ENCODE assay signal across 9 cellular contexts in the genomic region with DNA sequence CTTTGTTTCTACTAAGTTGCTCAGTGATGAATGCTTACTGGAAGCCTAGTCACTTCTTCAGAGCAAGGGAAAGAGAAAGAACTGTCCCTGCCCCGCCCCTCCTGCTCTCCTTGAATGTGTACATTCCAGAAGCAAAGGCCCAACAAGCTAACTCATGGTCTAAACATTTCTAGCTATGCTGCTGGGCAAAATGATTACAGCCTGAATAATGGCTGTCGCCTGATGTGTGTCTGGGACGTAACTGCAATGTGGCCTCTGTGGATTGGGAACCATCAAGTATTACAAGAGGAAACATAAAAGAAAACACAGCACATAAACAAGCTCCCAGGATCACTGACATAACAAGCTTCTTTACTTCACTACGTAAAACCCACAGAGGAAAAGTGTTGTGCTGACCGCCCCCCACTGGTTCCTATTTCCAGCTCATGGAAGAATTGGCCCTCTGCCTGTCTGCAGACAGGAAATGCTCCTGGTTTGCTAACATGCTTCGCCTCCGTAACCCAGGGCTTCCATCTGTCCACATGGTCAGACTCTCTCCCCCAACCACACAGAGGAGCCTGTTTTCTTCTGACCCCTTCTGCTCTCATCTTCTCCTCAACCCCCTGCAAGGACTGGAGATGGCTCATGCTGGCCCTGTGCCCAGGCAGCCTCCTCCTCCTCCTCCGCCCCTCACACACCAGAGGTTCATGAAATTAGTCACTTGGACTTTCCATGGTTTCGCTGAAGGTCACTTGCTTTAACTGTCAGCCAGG.
DNase-seq lines count a peak whose midpoint lies in the region; ATAC-seq and TF ChIP-seq lines count a peak whose summit lies in the region.
"Had no signal": no experiment of that assay in that cellular context is flagged by ENCODE, and none has a peak within 500 bp of the region (broad histone marks: within the 10 kb centered on the region; RNA-seq: fewer than 3 reads in every experiment).

No MANE protein-coding gene starts in this region.

- no peak overlapping the region for H3K9ac ChIP-seq in rectal smooth muscle tissue (ENCODE audit: low read length)

- H3K36me3 ChIP-seq in left ventricle myocardium inferior (no peaks in the 10 kb centered on the region), rectal smooth muscle tissue (ENCODE audit: control insufficient read depth, insufficient read depth, low read length) (no peaks in the 10 kb centered on the region)

- ATAC-seq in HG02642 (IDR thresholded peaks at IDR 0.05; ENCODE audit: poor library complexity, unreplicated experiment): peak; percentile 78

- H3K9me3 ChIP-seq in left ventricle myocardium inferior (replicated peaks): no peaks in the 10 kb centered on the region

- H3K4me3 ChIP-seq in left ventricle myocardium inferior (peak overlapping the region; percentile 50), rectal smooth muscle tissue (ENCODE audit: low read length) (peak overlapping the region; percentile 14)

- H3K4me1 ChIP-seq in left ventricle myocardium inferior: peaks cover 60% of the 10 kb centered on the region
- peaks cover 26% of the 10 kb centered on the region for H3K4me1 ChIP-seq in rectal smooth muscle tissue (ENCODE audit: control insufficient read depth, insufficient read depth, low read length)

- TF ChIP-seq CTCF in left ventricle myocardium inferior (IDR thresholded peaks at IDR 0.05; ENCODE audit: borderline replicate concordance): peak; percentile 54

- intact Hi-C loops in left ventricle myocardium inferior (cut with micrococcal nuclease): no loop called here

- H3K27me3 ChIP-seq in left ventricle myocardium inferior (ENCODE audit: low read depth) (no peaks in the 10 kb centered on the region), rectal smooth muscle tissue (ENCODE audit: control insufficient read depth, insufficient read depth, low read length) (no peaks in the 10 kb centered on the region)

- 22 to 61% (median 23%) methylated on average over 9 of the region's 9 CpGs for WGBS in adipose tissue, 3 donors

- H3K27ac ChIP-seq in adipose tissue (ENCODE audit: low read depth, low read length) (peak overlapping the region; percentile 9), left ventricle myocardium inferior (replicated peaks) (peak overlapping the region; percentile 91), rectal smooth muscle tissue (ENCODE audit: low read depth, low read length) (peak overlapping the region; percentile 60)
- H3K27ac ChIP-seq: 22Rv1 had no signal

- DNase-seq in DMS53 (lab: John Stamatoyannopoulos, UW): peak; percentile 14
- no peak for DNase-seq in DMS53 treated with DMSO at 0.1 percent for 48 hours (lab: John Stamatoyannopoulos, UW; ENCODE audit: unreplicated experiment)
- DNase-seq in NCI-H69 (lab: John Stamatoyannopoulos, UW): peak; percentile 99
- peak; percentile 73 for DNase-seq in left ventricle myocardium inferior
- DNase-seq in NCI-H1436 (lab: John Stamatoyannopoulos, UW): no peak

Comparison
In these comparisons a context has a peak if more than half of its experiments do, and no peak if none do; other contexts are left out.
1. DNase-seq: peak in DMS53 (single experiment), NCI-H69 (single experiment) and left ventricle myocardium inferior (single experiment); none in DMS53 treated with DMSO at 0.1 percent for 48 hours (single experiment) and NCI-H1436 (single experiment).
2. H3K27ac ChIP-seq: peak in every context shown above with its lines; median percentile 91 in left ventricle myocardium inferior; 60 in rectal smooth muscle tissue; 9 in adipose tissue.